ENCODE assay signal across 21 cellular contexts in genomic region chr20:24814556-24815195, GRCh38.
"Had no signal": no experiment of that assay in that cellular context is flagged by ENCODE, and none has a peak within 500 bp of the region (broad histone marks: within the 10 kb centered on the region; RNA-seq: fewer than 3 reads in every experiment).

No MANE protein-coding gene starts in this region.

- ATAC-seq: activated CD8-positive, alpha-beta memory T cell treated with anti-CD3 and anti-CD28 coated beads, Interleukin-2, amount 10 ng/mL, durations not matched to agents 7 days and 5 days; T-helper 17 cell; WTC11 had no signal

- H2AFZ ChIP-seq: PC-9 had no signal

- H3K4me1 ChIP-seq: breast epithelium had no signal

- H3K36me3 ChIP-seq: breast epithelium had no signal

- H3K9me3 ChIP-seq: breast epithelium had no signal

- DNase-seq: activated CD4-positive, alpha-beta T cell treated with anti-CD3 and anti-CD28 coated beads for 48 hours; activated CD4-positive, alpha-beta T cell treated with anti-CD3 and anti-CD28 coated beads, Interleukin-2, amount 50 U/mL, for 4 hours; activated CD4-positive, CD25-positive, alpha-beta regulatory T cell treated with anti-CD3 and anti-CD28 coated beads, Interleukin-2, amount 50 U/mL, for 72 hours; activated CD8-positive, alpha-beta memory T cell treated with anti-CD3 and anti-CD28 coated beads, Interleukin-2, amount 10 ng/mL, durations not matched to agents 7 days and 5 days; activated effector memory CD4-positive, alpha-beta T cell treated with Interleukin-2 at 50 U/mL for 16 hours; activated naive CD4-positive, alpha-beta T cell; activated T-cell treated with anti-CD3 and anti-CD28 coated beads, Interleukin-2, amount 50 U/mL, for 24 hours; central memory CD4-positive, alpha-beta T cell; Kasumi-1; KBM-7; NCI-H1436; NCI-H1694 treated with DMSO at 0.1 percent for 48 hours; NCI-H2029 treated with DMSO at 0.1 percent for 48 hours; NCI-H526; NCI-H82; PC-9; SIG-M5; T-helper 17 cell; T-helper 9 cell had no signal

- H3K4me3 ChIP-seq: breast epithelium, PC-9 had no signal

- H3K27ac ChIP-seq: breast epithelium, PC-9 had no signal

- H3K4me2 ChIP-seq: PC-9 had no signal
